In the genomic region with DNA sequence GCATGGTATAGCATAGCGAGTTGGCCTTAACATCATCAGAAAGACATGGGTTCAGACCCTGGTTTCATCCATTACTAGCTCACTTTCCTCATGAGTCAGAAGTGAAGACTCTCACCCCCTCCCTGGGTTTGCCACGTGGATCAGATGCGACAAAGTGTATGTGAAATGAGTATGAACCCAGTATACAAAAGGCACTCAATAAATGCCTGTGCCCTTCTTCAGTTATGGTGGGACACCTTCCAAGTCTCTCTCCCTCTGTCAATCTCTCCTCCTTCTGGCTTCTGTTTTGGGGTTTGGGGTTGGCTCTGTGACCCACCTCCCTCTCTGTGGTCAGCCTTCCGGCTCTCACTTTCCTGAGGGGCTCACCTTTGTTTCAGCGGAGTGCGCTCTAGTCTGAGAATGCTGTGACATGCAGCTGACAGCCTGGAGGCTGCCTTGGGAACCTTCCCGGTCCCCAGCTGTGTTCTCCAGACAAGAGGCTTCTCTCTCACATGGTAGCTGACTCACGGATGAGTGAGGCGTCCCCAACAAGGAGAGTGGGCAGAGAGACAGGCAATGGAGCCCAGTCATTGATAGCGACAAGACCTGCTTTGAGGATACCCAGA, we compare ENCODE assay signal across 9 cellular contexts.
DNase-seq lines count a peak whose midpoint lies in the region; ATAC-seq and TF ChIP-seq lines count a peak whose summit lies in the region.
"Had no signal": no experiment of that assay in that cellular context is flagged by ENCODE, and none has a peak within 500 bp of the region (broad histone marks: within the 10 kb centered on the region; RNA-seq: fewer than 3 reads in every experiment).

No MANE protein-coding gene starts in this region.

- no peaks in the 10 kb centered on the region for H3K27me3 ChIP-seq in stomach
- H3K27me3 ChIP-seq: sigmoid colon had no signal

- no peaks in the 10 kb centered on the region for H3K36me3 ChIP-seq in stomach
- H3K36me3 ChIP-seq: sigmoid colon had no signal

- TF ChIP-seq EP300 in stomach (IDR thresholded peaks at IDR 0.05) = no peak

- TF ChIP-seq CTCF in stomach (IDR thresholded peaks at IDR 0.05) = no peak

- 73 to 79% (median 76%) methylated on average over 10 of the region's 10 CpGs for WGBS in stomach, 5 donors

- peak; percentile 56 for ATAC-seq in GM18511 (IDR thresholded peaks at IDR 0.05; ENCODE audit: unreplicated experiment)
- no peak for ATAC-seq in HG03439 (IDR thresholded peaks at IDR 0.05; ENCODE audit: unreplicated experiment)
- no peak for ATAC-seq in GM21526 (IDR thresholded peaks at IDR 0.05; ENCODE audit: low FRiP score, unreplicated experiment)

- H3K27ac ChIP-seq in stomach = no peak overlapping the region
- H3K27ac ChIP-seq: sigmoid colon had no signal

- no peak for TF ChIP-seq POLR2A in stomach (IDR thresholded peaks at IDR 0.05)

- no peaks in the 10 kb centered on the region for H3K9me3 ChIP-seq in stomach
- H3K9me3 ChIP-seq: sigmoid colon had no signal

- intact Hi-C loops in stomach (cut with DNase I; ENCODE audit: low total_unique reads) = no loop called here

- H3K4me1 ChIP-seq in stomach = no peaks in the 10 kb centered on the region
- H3K4me1 ChIP-seq: sigmoid colon had no signal

- peak; percentile 80 for DNase-seq in activated CD4-positive, alpha-beta T cell treated with anti-CD3 and anti-CD28 coated beads for 48 hours
- DNase-seq in fibroblast of gingiva (ENCODE audit: low read depth) (peak; percentile 30), D341Med (ENCODE audit: low spot score) (no peak), stomach (no peak)
- DNase-seq in stimulated activated CD4-positive, alpha-beta T cell treated with anti-CD3 and anti-CD28 coated beads, Interleukin-2, amount 100 ng/mL, for 48 hours = peak; percentile 43 to 48
- DNase-seq: sigmoid colon had no signal

- no peak overlapping the region for H3K4me3 ChIP-seq in stomach
- H3K4me3 ChIP-seq: sigmoid colon had no signal

Comparison
In these comparisons a context has a peak if more than half of its experiments do, and no peak if none do; other contexts are left out.
1. DNase-seq: peak in activated CD4-positive, alpha-beta T cell treated with anti-CD3 and anti-CD28 coated beads for 48 hours (single experiment), fibroblast of gingiva (single experiment) and stimulated activated CD4-positive, alpha-beta T cell treated with anti-CD3 and anti-CD28 coated beads, Interleukin-2, amount 100 ng/mL, for 48 hours (2 of 2); none in D341Med (single experiment) and stomach (single experiment).